Comparison of ENCODE assay signal across 9 cellular contexts in the genomic region with DNA sequence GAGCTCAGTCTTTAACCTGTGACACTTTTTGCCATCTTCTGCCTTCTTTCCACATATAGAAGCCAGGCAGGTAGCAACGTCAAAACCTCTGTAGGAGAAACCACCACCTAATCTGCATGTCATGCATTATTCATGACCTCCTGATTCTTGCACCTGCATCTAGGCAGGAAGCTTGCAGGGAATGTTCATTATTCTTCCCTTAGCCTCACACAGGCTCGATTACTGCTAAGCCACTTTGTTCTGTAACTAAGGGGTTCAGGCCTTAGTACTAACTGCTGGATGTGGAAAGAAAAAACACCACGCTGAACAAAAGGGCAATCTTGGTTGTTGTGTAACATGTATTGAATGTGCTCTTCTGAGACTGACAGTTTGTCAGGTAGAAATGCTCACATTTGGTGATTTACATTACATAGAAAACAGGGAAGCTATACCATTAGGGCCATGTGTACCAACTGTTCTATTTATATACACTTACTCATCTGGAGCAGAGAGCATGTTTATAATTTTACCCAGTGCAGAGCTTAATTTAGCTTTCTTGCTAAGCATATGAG.
DNase-seq lines count a peak whose midpoint lies in the region; ATAC-seq, FAIRE-seq and TF ChIP-seq lines count a peak whose summit lies in the region.
"Had no signal": no experiment of that assay in that cellular context is flagged by ENCODE, and none has a peak within 500 bp of the region (broad histone marks: within the 10 kb centered on the region; RNA-seq: fewer than 3 reads in every experiment).

No MANE protein-coding gene starts in this region.

- peaks cover 74 to 90% (median 85%) of the 10 kb centered on the region in 3 donors for H3K4me1 Mint-ChIP-seq in CD8-positive, alpha-beta memory T cell
- peaks cover 34% of the 10 kb centered on the region for H3K4me1 Mint-ChIP-seq in activated T-helper 17 cell treated with anti-CD3 and anti-CD28 coated beads, Interleukin-2, amount 50 U/mL, for 72 hours

- H3K36me3 Mint-ChIP-seq in CD8-positive, alpha-beta memory T cell, result peaks cover 6 to 36% (median 15%) of the 10 kb centered on the region in 3 donors
- H3K36me3 Mint-ChIP-seq in activated T-helper 17 cell treated with anti-CD3 and anti-CD28 coated beads, Interleukin-2, amount 50 U/mL, for 72 hours (ENCODE audit: low read depth), result peaks cover 30% of the 10 kb centered on the region

- H2AFZ ChIP-seq in HepG2 (ENCODE audit: low read length), result peak overlapping the region; percentile 17

- CTCF ChIA-PET in CD8-positive, alpha-beta memory T cell (lab: Charles Lee), result interaction anchor here (0.8 to 4.3 kb wide), 11 partner anchors 11 to 520 kb away, joined by 3 to 33 read pairs (median 3); no protein-coding TSS in a partner anchor
- CTCF ChIA-PET in HepG2 (lab: Yijun Ruan, JAX; ENCODE audit: low intra/inter-chr PET ratio, low total read pairs), result interaction anchor here (1.1 kb wide), 1 partner anchor 13 kb away, joined by 5 read pairs; no protein-coding TSS in a partner anchor

- no peak overlapping the region for H3K9ac ChIP-seq in HepG2 (ENCODE audit: insufficient read depth, low read depth, low read length)

- peak in 1 of 5 donors; percentile 46 for DNase-seq in CD8-positive, alpha-beta memory T cell
- DNase-seq in HepG2 (ENCODE audit: low spot score) (peak; percentile 20), mucosa of gallbladder (ENCODE audit: low spot score) (no peak), RCC 7860 (ENCODE audit: low spot score) (no peak), KBM-7 (no peak)

- TF ChIP-seq EP300 in HepG2 (IDR thresholded peaks at IDR 0.05; ENCODE audit: low read depth in 2 of 2, low read length in 2 of 2) (no peak), HepG2 (CRISPR knock-in tag; IDR thresholded peaks at IDR 0.05; ENCODE audit: borderline replicate concordance) (no peak)

- intact Hi-C loops in HepG2 (cut with micrococcal nuclease; ENCODE audit: unreplicated experiment), result no loop called here

- H3K4me3 ChIP-seq in CD8-positive, alpha-beta memory T cell (ENCODE audit: low read length), result peak overlapping the region; percentile 10
- no peak overlapping the region for H3K4me3 ChIP-seq in HepG2 (replicated peaks in 1 of 3; ENCODE audit: insufficient read depth in 1 of 3, low read depth in 2 of 3, low read length in 3 of 3)

- FAIRE-seq in HepG2 (lab: Jason Lieb, UNC) (no peak), RCC 7860 (lab: Jason Lieb, UNC) (no peak)
- FAIRE-seq: GM18507 had no signal

- no peaks in the 10 kb centered on the region for H3K9me3 ChIP-seq in CD8-positive, alpha-beta memory T cell (ENCODE audit: low read length)
- H3K9me3 ChIP-seq in HepG2 (ENCODE audit: low read length), result no peaks in the 10 kb centered on the region

- H3K9me3 Mint-ChIP-seq in CD8-positive, alpha-beta memory T cell, result no peaks in the 10 kb centered on the region
- peaks cover 2% of the 10 kb centered on the region for H3K9me3 Mint-ChIP-seq in activated T-helper 17 cell treated with anti-CD3 and anti-CD28 coated beads, Interleukin-2, amount 50 U/mL, for 72 hours

- H3K27me3 ChIP-seq in CD8-positive, alpha-beta memory T cell (ENCODE audit: insufficient read depth, low read length, poor library complexity, severe bottlenecking), result no peaks in the 10 kb centered on the region
- H3K27me3 ChIP-seq in HepG2 (ENCODE audit: control insufficient read depth in 1 of 2, insufficient read depth in 2 of 2, low read length in 2 of 2), result no peaks in the 10 kb centered on the region

- H3K4me2 ChIP-seq in HepG2 (ENCODE audit: low read depth, low read length), result peak overlapping the region; percentile 36

- TF ChIP-seq CTCF in HepG2 (CRISPR knock-in tag; IDR thresholded peaks at IDR 0.05), result no peak

- no peak overlapping the region for H3K27ac ChIP-seq in CD8-positive, alpha-beta memory T cell (ENCODE audit: low read depth, low read length)
- H3K27ac ChIP-seq in HepG2 (ENCODE audit: extremely low read length, insufficient read depth, low read length), result no peak overlapping the region

- peaks cover 8% of the 10 kb centered on the region for H3K36me3 ChIP-seq in CD8-positive, alpha-beta memory T cell (ENCODE audit: insufficient read depth, low read length)
- H3K36me3 ChIP-seq in HepG2 (replicated peaks in 1 of 2; ENCODE audit: control insufficient read depth in 1 of 2, insufficient read depth in 2 of 2, low read length in 2 of 2), result no peaks in the 10 kb centered on the region

- H3K4me3 Mint-ChIP-seq in CD8-positive, alpha-beta memory T cell, result peak overlapping the region in 6 of 7 donors; percentile 2 to 61 (median 43)
- peak overlapping the region; percentile 89 for H3K4me3 Mint-ChIP-seq in activated T-helper 17 cell treated with anti-CD3 and anti-CD28 coated beads, Interleukin-2, amount 50 U/mL, for 72 hours

- in situ Hi-C loops in HepG2 (cut with HindIII; ENCODE audit: extremely low pct_ligation_motif_present, low pct_unique_long_range_greater_than_20kb), result no loop called here
- in situ Hi-C loops in KBM-7 (cut with MboI; ENCODE audit: low pct_unique_long_range_greater_than_20kb, low sequenced_read_pairs), result no loop called here

- H3K27ac Mint-ChIP-seq in CD8-positive, alpha-beta memory T cell, result peak overlapping the region; percentile 89 to 97 (median 96)
- peak overlapping the region; percentile 64 for H3K27ac Mint-ChIP-seq in activated T-helper 17 cell treated with anti-CD3 and anti-CD28 coated beads, Interleukin-2, amount 50 U/mL, for 72 hours

- no TSS peak for BruUV-seq in HepG2 (replicated peaks; lab: Mats Ljungman, UMichigan)

- H3K27me3 Mint-ChIP-seq in CD8-positive, alpha-beta memory T cell, result no peaks in the 10 kb centered on the region
- no peaks in the 10 kb centered on the region for H3K27me3 Mint-ChIP-seq in activated T-helper 17 cell treated with anti-CD3 and anti-CD28 coated beads, Interleukin-2, amount 50 U/mL, for 72 hours

- WGBS in HepG2 (ENCODE audit: low lambda C conversion rate), result 0% methylated on average over 3 of the region's 3 CpGs

- POLR2A ChIA-PET in CD8-positive, alpha-beta memory T cell (lab: Charles Lee), result no interaction called here
- POLR2A ChIA-PET in HepG2 (lab: Yijun Ruan, JAX), result interaction anchor here (3.4 kb wide), 1 partner anchor 11 kb away, joined by 38 read pairs; no protein-coding TSS in a partner anchor

- H3K4me1 ChIP-seq in CD8-positive, alpha-beta memory T cell (ENCODE audit: insufficient read depth, low read length), result peaks cover 62% of the 10 kb centered on the region
- peaks cover 33% of the 10 kb centered on the region for H3K4me1 ChIP-seq in HepG2 (ENCODE audit: insufficient read depth, low read length)

- no peak for TF ChIP-seq RAD21 in HepG2 (CRISPR knock-in tag; IDR thresholded peaks at IDR 0.05)

- H4K20me1 ChIP-seq in HepG2 (ENCODE audit: insufficient read depth, low read length), result no peaks in the 10 kb centered on the region

- no peak for TF ChIP-seq POLR2A in HepG2 (IDR thresholded peaks at IDR 0.05; ENCODE audit: insufficient read depth in 1 of 2, low read depth in 2 of 2, low read length in 2 of 2)

- ATAC-seq in HG02623 (IDR thresholded peaks at IDR 0.05; ENCODE audit: unreplicated experiment) (peak; percentile 34), HepG2 (peak; percentile 44), HG02981 (IDR thresholded peaks at IDR 0.05; ENCODE audit: unreplicated experiment) (no peak)
- ATAC-seq in activated T-helper 17 cell treated with anti-CD3 and anti-CD28 coated beads, Interleukin-2, amount 50 U/mL, for 72 hours (replicated peaks), result peak; percentile 37

- H3K79me2 ChIP-seq in HepG2 (ENCODE audit: insufficient read depth, low read length), result no peaks in the 10 kb centered on the region

TF ChIP-seq in HepG2, 621 proteins besides CTCF, POLR2A, EP300 and RAD21 (continues in another document):
- TF ChIP-seq TARDBP (CRISPR knock-in tag; IDR thresholded peaks at IDR 0.05) (peak; percentile 35; the same call in 1 of the 2 replicates), ZNF337 (CRISPR knock-in tag; IDR thresholded peaks at IDR 0.05; ENCODE audit: borderline replicate concordance, low read depth) (no peak), ZBTB20 (CRISPR knock-in tag; IDR thresholded peaks at IDR 0.05; ENCODE audit: borderline replicate concordance, low read depth) (peak; percentile 70; the same call in 1 of the 2 replicates), ZFX (CRISPR knock-in tag; IDR thresholded peaks at IDR 0.05; ENCODE audit: low read depth) (0 out of 2 replicates have a peak, but pooled peaks have one; percentile 19), HDAC2 (CRISPR knock-in tag; IDR thresholded peaks at IDR 0.05) (no peak), ZNF773 (CRISPR knock-in tag; IDR thresholded peaks at IDR 0.05; ENCODE audit: borderline replicate concordance) (no peak), SOX5 (CRISPR knock-in tag; IDR thresholded peaks at IDR 0.05; ENCODE audit: borderline replicate concordance) (0 out of 2 replicates have a peak, but pooled peaks have one; percentile 43), SOX6 (IDR thresholded peaks at IDR 0.05) (no peak), SOX6 (CRISPR knock-in tag; IDR thresholded peaks at IDR 0.05) (peak; percentile 17; the same call in 1 of the 2 replicates)
- TF ChIP-seq, protein P1, sequence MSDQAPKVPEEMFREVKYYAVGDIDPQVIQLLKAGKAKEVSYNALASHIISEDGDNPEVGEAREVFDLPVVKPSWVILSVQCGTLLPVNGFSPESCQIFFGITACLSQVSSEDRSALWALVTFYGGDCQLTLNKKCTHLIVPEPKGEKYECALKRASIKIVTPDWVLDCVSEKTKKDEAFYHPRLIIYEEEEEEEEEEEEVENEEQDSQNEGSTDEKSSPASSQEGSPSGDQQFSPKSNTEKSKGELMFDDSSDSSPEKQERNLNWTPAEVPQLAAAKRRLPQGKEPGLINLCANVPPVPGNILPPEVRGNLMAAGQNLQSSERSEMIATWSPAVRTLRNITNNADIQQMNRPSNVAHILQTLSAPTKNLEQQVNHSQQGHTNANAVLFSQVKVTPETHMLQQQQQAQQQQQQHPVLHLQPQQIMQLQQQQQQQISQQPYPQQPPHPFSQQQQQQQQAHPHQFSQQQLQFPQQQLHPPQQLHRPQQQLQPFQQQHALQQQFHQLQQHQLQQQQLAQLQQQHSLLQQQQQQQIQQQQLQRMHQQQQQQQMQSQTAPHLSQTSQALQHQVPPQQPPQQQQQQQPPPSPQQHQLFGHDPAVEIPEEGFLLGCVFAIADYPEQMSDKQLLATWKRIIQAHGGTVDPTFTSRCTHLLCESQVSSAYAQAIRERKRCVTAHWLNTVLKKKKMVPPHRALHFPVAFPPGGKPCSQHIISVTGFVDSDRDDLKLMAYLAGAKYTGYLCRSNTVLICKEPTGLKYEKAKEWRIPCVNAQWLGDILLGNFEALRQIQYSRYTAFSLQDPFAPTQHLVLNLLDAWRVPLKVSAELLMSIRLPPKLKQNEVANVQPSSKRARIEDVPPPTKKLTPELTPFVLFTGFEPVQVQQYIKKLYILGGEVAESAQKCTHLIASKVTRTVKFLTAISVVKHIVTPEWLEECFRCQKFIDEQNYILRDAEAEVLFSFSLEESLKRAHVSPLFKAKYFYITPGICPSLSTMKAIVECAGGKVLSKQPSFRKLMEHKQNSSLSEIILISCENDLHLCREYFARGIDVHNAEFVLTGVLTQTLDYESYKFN (CRISPR knock-in tag; conservative IDR thresholded peaks at IDR 0.05), result peak; percentile 32; the same call in 1 of the 2 replicates
